ENCODE assay signal across 1 cellular context in the genomic region with DNA sequence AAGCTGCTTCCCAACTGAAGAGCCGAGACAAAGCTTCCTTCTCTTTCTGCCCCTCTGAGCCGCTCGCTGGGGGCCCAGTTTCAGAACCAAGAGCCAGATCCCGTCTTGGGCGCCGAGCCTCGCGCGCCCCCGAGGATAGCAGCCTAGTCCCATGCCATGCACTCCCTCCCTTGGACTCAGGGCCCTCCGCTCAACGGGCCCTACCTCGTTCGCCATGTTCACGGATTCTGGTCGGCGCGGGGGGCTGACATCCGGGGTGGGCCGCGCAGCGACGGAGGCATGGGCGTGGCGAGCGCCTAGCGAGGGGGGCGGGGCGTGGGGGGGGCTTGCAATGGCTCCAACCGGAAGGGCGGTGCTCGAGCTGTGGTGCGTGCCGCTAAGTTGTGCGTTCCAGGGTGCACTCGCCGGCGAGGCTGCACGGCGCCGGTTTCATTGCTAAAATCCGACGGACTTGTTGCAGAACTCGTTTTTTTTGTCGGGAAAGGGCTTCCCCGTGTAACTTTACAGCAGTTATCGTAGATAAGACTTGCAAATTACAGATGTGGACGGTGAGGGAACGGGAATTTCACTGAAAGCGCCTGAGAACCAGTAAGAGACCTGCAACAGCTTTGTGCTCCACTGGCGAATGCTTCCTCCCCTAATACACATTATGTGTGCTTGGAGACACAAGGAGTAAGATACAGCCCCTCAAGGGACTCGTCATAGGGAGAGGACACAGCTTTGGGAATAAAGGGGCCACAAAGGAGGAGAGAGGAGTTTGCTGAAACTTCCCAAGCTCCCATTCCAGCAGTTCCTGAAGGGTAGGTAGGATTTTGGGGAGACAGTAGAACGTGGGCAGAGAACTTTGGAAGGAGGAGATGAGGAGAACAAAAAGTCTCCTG.
TF ChIP-seq lines count a peak whose summit lies in the region.

A gene (minus strand): TSS at position 304 of the 881 bp plus-strand sequence. CDS start 88 bp downstream, at position 216.

TF ChIP-seq in K562, 482 proteins besides CTCF, POLR2A, EP300 and RAD21 (continued from another document):
- TF ChIP-seq SLC30A9 (CRISPR knock-in tag; IDR thresholded peaks at IDR 0.05) (no peak), CHD1 (IDR thresholded peaks at IDR 0.05; ENCODE audit: low read length) (peak; percentile 42), CREM (IDR thresholded peaks at IDR 0.05; ENCODE audit: low read depth) (peak; percentile 69; the same call in 1 of the 2 replicates)
- TF ChIP-seq, protein P1, sequence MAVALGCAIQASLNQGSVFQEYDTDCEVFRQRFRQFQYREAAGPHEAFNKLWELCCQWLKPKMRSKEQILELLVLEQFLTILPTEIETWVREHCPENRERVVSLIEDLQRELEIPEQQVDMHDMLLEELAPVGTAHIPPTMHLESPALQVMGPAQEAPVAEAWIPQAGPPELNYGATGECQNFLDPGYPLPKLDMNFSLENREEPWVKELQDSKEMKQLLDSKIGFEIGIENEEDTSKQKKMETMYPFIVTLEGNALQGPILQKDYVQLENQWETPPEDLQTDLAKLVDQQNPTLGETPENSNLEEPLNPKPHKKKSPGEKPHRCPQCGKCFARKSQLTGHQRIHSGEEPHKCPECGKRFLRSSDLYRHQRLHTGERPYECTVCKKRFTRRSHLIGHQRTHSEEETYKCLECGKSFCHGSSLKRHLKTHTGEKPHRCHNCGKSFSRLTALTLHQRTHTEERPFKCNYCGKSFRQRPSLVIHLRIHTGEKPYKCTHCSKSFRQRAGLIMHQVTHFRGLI (CRISPR knock-in tag; IDR thresholded peaks at IDR 0.05): no peak
- TF ChIP-seq, protein P2, sequence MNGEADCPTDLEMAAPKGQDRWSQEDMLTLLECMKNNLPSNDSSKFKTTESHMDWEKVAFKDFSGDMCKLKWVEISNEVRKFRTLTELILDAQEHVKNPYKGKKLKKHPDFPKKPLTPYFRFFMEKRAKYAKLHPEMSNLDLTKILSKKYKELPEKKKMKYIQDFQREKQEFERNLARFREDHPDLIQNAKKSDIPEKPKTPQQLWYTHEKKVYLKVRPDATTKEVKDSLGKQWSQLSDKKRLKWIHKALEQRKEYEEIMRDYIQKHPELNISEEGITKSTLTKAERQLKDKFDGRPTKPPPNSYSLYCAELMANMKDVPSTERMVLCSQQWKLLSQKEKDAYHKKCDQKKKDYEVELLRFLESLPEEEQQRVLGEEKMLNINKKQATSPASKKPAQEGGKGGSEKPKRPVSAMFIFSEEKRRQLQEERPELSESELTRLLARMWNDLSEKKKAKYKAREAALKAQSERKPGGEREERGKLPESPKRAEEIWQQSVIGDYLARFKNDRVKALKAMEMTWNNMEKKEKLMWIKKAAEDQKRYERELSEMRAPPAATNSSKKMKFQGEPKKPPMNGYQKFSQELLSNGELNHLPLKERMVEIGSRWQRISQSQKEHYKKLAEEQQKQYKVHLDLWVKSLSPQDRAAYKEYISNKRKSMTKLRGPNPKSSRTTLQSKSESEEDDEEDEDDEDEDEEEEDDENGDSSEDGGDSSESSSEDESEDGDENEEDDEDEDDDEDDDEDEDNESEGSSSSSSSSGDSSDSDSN (IDR thresholded peaks at IDR 0.05; ENCODE audit: borderline replicate concordance in 1 of 2, low read depth in 2 of 2, low read length in 2 of 2): 0 out of 4 replicates have a peak, but pooled peaks of 1 of the 2 experiments have one; percentile 61
- TF ChIP-seq, protein P3, sequence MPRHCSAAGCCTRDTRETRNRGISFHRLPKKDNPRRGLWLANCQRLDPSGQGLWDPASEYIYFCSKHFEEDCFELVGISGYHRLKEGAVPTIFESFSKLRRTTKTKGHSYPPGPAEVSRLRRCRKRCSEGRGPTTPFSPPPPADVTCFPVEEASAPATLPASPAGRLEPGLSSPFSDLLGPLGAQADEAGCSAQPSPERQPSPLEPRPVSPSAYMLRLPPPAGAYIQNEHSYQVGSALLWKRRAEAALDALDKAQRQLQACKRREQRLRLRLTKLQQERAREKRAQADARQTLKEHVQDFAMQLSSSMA (CRISPR knock-in tag; IDR thresholded peaks at IDR 0.05): no peak
- TF ChIP-seq, protein P4, sequence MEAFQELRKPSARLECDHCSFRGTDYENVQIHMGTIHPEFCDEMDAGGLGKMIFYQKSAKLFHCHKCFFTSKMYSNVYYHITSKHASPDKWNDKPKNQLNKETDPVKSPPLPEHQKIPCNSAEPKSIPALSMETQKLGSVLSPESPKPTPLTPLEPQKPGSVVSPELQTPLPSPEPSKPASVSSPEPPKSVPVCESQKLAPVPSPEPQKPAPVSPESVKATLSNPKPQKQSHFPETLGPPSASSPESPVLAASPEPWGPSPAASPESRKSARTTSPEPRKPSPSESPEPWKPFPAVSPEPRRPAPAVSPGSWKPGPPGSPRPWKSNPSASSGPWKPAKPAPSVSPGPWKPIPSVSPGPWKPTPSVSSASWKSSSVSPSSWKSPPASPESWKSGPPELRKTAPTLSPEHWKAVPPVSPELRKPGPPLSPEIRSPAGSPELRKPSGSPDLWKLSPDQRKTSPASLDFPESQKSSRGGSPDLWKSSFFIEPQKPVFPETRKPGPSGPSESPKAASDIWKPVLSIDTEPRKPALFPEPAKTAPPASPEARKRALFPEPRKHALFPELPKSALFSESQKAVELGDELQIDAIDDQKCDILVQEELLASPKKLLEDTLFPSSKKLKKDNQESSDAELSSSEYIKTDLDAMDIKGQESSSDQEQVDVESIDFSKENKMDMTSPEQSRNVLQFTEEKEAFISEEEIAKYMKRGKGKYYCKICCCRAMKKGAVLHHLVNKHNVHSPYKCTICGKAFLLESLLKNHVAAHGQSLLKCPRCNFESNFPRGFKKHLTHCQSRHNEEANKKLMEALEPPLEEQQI (IDR thresholded peaks at IDR 0.05): peak; percentile 40; the same call in 1 of the 2 replicates
- TF ChIP-seq, protein P5, sequence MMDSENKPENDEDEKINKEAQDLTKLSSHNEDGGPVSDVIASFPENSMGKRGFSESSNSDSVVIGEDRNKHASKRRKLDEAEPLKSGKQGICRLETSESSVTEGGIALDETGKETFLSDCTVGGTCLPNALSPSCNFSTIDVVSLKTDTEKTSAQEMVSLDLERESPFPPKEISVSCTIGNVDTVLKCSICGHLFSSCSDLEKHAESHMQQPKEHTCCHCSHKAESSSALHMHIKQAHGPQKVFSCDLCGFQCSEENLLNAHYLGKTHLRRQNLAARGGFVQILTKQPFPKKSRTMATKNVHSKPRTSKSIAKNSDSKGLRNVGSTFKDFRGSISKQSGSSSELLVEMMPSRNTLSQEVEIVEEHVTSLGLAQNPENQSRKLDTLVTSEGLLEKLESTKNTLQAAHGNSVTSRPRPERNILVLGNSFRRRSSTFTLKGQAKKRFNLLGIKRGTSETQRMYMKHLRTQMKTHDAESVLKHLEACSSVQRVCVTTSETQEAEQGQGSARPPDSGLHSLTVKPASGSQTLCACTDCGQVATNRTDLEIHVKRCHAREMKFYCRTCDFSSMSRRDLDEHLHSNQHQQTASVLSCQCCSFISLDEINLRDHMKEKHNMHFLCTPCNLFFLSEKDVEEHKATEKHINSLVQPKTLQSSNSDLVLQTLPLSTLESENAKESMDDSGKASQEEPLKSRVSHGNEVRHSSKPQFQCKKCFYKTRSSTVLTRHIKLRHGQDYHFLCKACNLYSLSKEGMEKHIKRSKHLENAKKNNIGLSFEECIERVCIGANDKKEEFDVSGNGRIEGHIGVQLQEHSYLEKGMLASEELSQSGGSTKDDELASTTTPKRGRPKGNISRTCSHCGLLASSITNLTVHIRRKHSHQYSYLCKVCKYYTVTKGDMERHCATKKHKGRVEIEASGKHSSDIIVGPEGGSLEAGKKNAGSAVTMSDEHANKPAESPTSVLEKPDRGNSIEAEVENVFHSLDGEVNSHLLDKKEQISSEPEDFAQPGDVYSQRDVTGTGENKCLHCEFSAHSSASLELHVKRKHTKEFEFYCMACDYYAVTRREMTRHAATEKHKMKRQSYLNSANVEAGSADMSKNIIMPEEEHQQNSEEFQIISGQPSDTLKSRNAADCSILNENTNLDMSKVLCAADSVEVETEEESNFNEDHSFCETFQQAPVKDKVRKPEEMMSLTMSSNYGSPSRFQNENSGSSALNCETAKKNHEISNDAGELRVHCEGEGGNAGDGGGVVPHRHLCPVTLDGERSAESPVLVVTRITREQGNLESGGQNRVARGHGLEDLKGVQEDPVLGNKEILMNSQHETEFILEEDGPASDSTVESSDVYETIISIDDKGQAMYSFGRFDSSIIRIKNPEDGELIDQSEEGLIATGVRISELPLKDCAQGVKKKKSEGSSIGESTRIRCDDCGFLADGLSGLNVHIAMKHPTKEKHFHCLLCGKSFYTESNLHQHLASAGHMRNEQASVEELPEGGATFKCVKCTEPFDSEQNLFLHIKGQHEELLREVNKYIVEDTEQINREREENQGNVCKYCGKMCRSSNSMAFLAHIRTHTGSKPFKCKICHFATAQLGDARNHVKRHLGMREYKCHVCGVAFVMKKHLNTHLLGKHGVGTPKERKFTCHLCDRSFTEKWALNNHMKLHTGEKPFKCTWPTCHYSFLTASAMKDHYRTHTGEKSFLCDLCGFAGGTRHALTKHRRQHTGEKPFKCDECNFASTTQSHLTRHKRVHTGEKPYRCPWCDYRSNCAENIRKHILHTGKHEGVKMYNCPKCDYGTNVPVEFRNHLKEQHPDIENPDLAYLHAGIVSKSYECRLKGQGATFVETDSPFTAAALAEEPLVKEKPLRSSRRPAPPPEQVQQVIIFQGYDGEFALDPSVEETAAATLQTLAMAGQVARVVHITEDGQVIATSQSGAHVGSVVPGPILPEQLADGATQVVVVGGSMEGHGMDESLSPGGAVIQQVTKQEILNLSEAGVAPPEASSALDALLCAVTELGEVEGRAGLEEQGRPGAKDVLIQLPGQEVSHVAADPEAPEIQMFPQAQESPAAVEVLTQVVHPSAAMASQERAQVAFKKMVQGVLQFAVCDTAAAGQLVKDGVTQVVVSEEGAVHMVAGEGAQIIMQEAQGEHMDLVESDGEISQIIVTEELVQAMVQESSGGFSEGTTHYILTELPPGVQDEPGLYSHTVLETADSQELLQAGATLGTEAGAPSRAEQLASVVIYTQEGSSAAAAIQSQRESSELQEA (IDR thresholded peaks at IDR 0.05; ENCODE audit: low read depth): no peak
